Comparison of ENCODE assay signal across 26 cellular contexts in genomic region chrX:35625714-35626113, GRCh38.
"Had no signal": no experiment of that assay in that cellular context is flagged by ENCODE, and none has a peak within 500 bp of the region (broad histone marks: within the 10 kb centered on the region; RNA-seq: fewer than 3 reads in every experiment).

No MANE protein-coding gene starts in this region.

- ATAC-seq: heart right ventricle; left colon; left lung; lower lobe of right lung; naive thymus-derived CD8-positive, alpha-beta T cell; sciatic nerve; stimulated activated naive B cell treated with anti-CD40 and anti-IgM and Interleukin-4, amounts not matched to agents 10 μg/mL and 1 μg/mL and 100 μg/mL, for 72 hours; stimulated activated naive CD8-positive, alpha-beta T cell treated with anti-CD3 and anti-CD28 coated beads, Interleukin-15, Interleukin-2, amounts not matched to agents 100 U/mL and 50 U/mL, for 24 hours had no signal

- H3K79me2 ChIP-seq: parathyroid adenoma had no signal

- H3K36me3 ChIP-seq: heart right ventricle, left lung, lower lobe of right lung, right atrium auricular region, stomach, thoracic aorta, tibial artery, uterus had no signal

- DNase-seq: heart right ventricle; hippocampal formation; immature natural killer cell; kidney; left colon; lower lobe of right lung; mammary epithelial cell; mesenchymal stem cell; nucleus accumbens; stimulated activated CD4-positive, alpha-beta T cell treated with anti-CD3 and anti-CD28 coated beads, Interleukin-12 subunit alpha, Interleukin-12 subunit beta, amount 100 ng/mL, for 4 hours; stimulated activated CD4-positive, alpha-beta T cell treated with anti-CD3 and anti-CD28 coated beads, Interleukin-15, amount 100 ng/mL, for 24 hours; stimulated activated CD4-positive, alpha-beta T cell treated with anti-CD3 and anti-CD28 coated beads, Interleukin-2, amount 100 ng/mL, for 24 hours; stimulated activated CD4-positive, alpha-beta T cell treated with anti-CD3 and anti-CD28 coated beads, Interleukin-4, amount 100 ng/mL, for 1 hour; stimulated activated naive B cell treated with anti-CD40 and anti-IgM and Interleukin-4, amounts not matched to agents 10 μg/mL and 1 μg/mL and 100 μg/mL, for 72 hours; stimulated activated naive CD8-positive, alpha-beta T cell treated with anti-CD3 and anti-CD28 coated beads, Interleukin-15, Interleukin-2, amounts not matched to agents 100 U/mL and 50 U/mL, for 24 hours; stomach; tibial artery; uterus had no signal

- FAIRE-seq: islet of Langerhans, kidney had no signal

- H3K4me3 ChIP-seq: heart right ventricle, left lung, lower lobe of right lung, right atrium auricular region, skin epidermis, stomach, thoracic aorta, tibial artery, uterus had no signal

- H3K27ac ChIP-seq: heart right ventricle, left lung, lower lobe of right lung, parathyroid adenoma, right atrium auricular region, skin epidermis, stomach, thoracic aorta, tibial artery, uterus had no signal

- H3K9me3 ChIP-seq: left lung, lower lobe of right lung, right atrium auricular region, thoracic aorta, uterus had no signal

- H3K4me1 ChIP-seq: heart right ventricle, left lung, lower lobe of right lung, parathyroid adenoma, right atrium auricular region, stomach, tibial artery, uterus had no signal

- H3K27me3 ChIP-seq: heart right ventricle, left lung, right atrium auricular region, stomach, tibial artery, uterus had no signal

- H2AFZ ChIP-seq: parathyroid adenoma had no signal
